ENCODE assay signal across 29 cellular contexts in genomic region chr20:44827401-44827800, GRCh38. TPM values are rescaled to one million over a fixed set of nuclear protein-coding genes. Genes with fewer than 3 reads are reported as not detected.
"Had no signal": no experiment of that assay in that cellular context is flagged by ENCODE, and none has a peak within 500 bp of the region (broad histone marks: within the 10 kb centered on the region; RNA-seq: fewer than 3 reads in every experiment).

No MANE protein-coding gene starts in this region.

- H3K4me3 ChIP-seq: neural progenitor cell, ovary, psoas muscle, right lobe of liver, sigmoid colon, suprapubic skin, testis, tibial artery, transverse colon, upper lobe of right lung, uterus had no signal

- H3K27ac ChIP-seq: neural progenitor cell, ovary, parathyroid adenoma, psoas muscle, right lobe of liver, sigmoid colon, suprapubic skin, testis, tibial artery, transverse colon, upper lobe of right lung, uterus had no signal

- ATAC-seq: natural killer cell; psoas muscle; right cardiac atrium; right lobe of liver; stimulated activated memory B cell treated with anti-CD40 and anti-IgM and Interleukin-4, amounts not matched to agents 10 μg/mL and 1 μg/mL and 100 μg/mL, for 72 hours; stimulated activated naive CD8-positive, alpha-beta T cell treated with anti-CD3 and anti-CD28 coated beads, Interleukin-15, amount 100 ng/mL, for 72 hours; stimulated activated naive CD8-positive, alpha-beta T cell treated with anti-CD3 and anti-CD28 coated beads, Interleukin-15, Interleukin-2, amounts not matched to agents 100 U/mL and 50 U/mL, for 24 hours; upper lobe of right lung had no signal

- H3K27ac Mint-ChIP-seq: natural killer cell; nephron; neural progenitor cell; progenitor cell of endocrine pancreas; stimulated activated memory B cell treated with anti-CD40 and anti-IgM and Interleukin-4, amounts not matched to agents 10 μg/mL and 1 μg/mL and 100 μg/mL, for 72 hours; stimulated activated naive CD8-positive, alpha-beta T cell treated with anti-CD3 and anti-CD28 coated beads, Interleukin-15, amount 100 ng/mL, for 72 hours; type B pancreatic cell had no signal

- H3K4me3 Mint-ChIP-seq: natural killer cell; nephron; neural progenitor cell; stimulated activated memory B cell treated with anti-CD40 and anti-IgM and Interleukin-4, amounts not matched to agents 10 μg/mL and 1 μg/mL and 100 μg/mL, for 72 hours; stimulated activated naive CD8-positive, alpha-beta T cell treated with anti-CD3 and anti-CD28 coated beads, Interleukin-15, amount 100 ng/mL, for 72 hours; type B pancreatic cell had no signal

- H3K9me3 Mint-ChIP-seq: natural killer cell; stimulated activated naive CD8-positive, alpha-beta T cell treated with anti-CD3 and anti-CD28 coated beads, Interleukin-15, amount 100 ng/mL, for 72 hours; type B pancreatic cell had no signal

- H3K27me3 ChIP-seq: neural progenitor cell, ovary, right lobe of liver, testis, transverse colon, upper lobe of right lung, uterus had no signal

- H3K4me1 ChIP-seq: neural progenitor cell, parathyroid adenoma, psoas muscle, right lobe of liver, sigmoid colon, suprapubic skin, testis, tibial artery, transverse colon, upper lobe of right lung, uterus had no signal

- H3K9ac ChIP-seq: neural progenitor cell, parathyroid adenoma had no signal

- H3K36me3 Mint-ChIP-seq: natural killer cell; neural progenitor cell; stimulated activated memory B cell treated with anti-CD40 and anti-IgM and Interleukin-4, amounts not matched to agents 10 μg/mL and 1 μg/mL and 100 μg/mL, for 72 hours; type B pancreatic cell had no signal

- DNase-seq: natural killer cell; occipital lobe; ovary; posterior cingulate gyrus; psoas muscle; right cardiac atrium; right lobe of liver; sigmoid colon; small intestine; stimulated activated CD4-positive, alpha-beta T cell treated with anti-CD3 and anti-CD28 coated beads, Interleukin-15, amount 100 ng/mL, for 24 hours; stimulated activated CD4-positive, alpha-beta T cell treated with anti-CD3 and anti-CD28 coated beads, Interleukin-4, amount 100 ng/mL, for 1 hour; stimulated activated CD4-positive, alpha-beta T cell treated with anti-CD3 and anti-CD28 coated beads, Interleukin-4, amount 100 ng/mL, for 4 hours; stimulated activated CD8-positive, alpha-beta memory T cell treated with anti-CD3 and anti-CD28 coated beads, Interleukin-4, amount 100 ng/mL, for 48 hours; stimulated activated naive CD4-positive, alpha-beta T cell; stimulated activated naive CD8-positive, alpha-beta T cell treated with anti-CD3 and anti-CD28 coated beads, Interleukin-15, amount 100 ng/mL, for 72 hours; stimulated activated naive CD8-positive, alpha-beta T cell treated with anti-CD3 and anti-CD28 coated beads, Interleukin-15, Interleukin-2, amounts not matched to agents 100 U/mL and 50 U/mL, for 24 hours; substantia nigra; testis; tibial artery; transverse colon; upper lobe of right lung; uterus had no signal

- H3K36me3 ChIP-seq: neural progenitor cell, ovary, right lobe of liver, sigmoid colon, suprapubic skin, tibial artery, transverse colon, upper lobe of right lung, uterus had no signal

- H3K4me1 Mint-ChIP-seq: natural killer cell; nephron; stimulated activated memory B cell treated with anti-CD40 and anti-IgM and Interleukin-4, amounts not matched to agents 10 μg/mL and 1 μg/mL and 100 μg/mL, for 72 hours; stimulated activated naive CD8-positive, alpha-beta T cell treated with anti-CD3 and anti-CD28 coated beads, Interleukin-15, amount 100 ng/mL, for 72 hours had no signal

- H3K9me3 ChIP-seq: ovary, psoas muscle, right lobe of liver, sigmoid colon, suprapubic skin, testis, transverse colon, upper lobe of right lung had no signal

RNA-seq across cellular contexts. Expression of gene RIMS4, which starts 17.1 kb away (rescaled TPM):
- total RNA-seq: natural killer cell, right lobe of liver had no signal
